ENCODE assay signal across 1 cellular context in genomic region chr13:98026457-98026857, GRCh38.
TF ChIP-seq lines count a peak whose summit lies in the region.

No MANE protein-coding gene starts in this region.

TF ChIP-seq in WTC11, 78 proteins besides CTCF, POLR2A, EP300 and RAD21 (continued from another document):
- no peak for TF ChIP-seq MAX (CRISPR knock-in tag; IDR thresholded peaks at IDR 0.05)
- TF ChIP-seq SMAD4 (CRISPR knock-in tag; IDR thresholded peaks at IDR 0.05): no peak
- TF ChIP-seq EMX1 (CRISPR knock-in tag; IDR thresholded peaks at IDR 0.05): peak; percentile 72; the same call in 1 of the 2 replicates
- no peak for TF ChIP-seq ZNF671 (CRISPR knock-in tag; IDR thresholded peaks at IDR 0.05)
- TF ChIP-seq NR3C1 (CRISPR knock-in tag; conservative IDR thresholded peaks at IDR 0.05; ENCODE audit: low read depth): no peak
